ENCODE assay signal across 8 cellular contexts in the genomic region with DNA sequence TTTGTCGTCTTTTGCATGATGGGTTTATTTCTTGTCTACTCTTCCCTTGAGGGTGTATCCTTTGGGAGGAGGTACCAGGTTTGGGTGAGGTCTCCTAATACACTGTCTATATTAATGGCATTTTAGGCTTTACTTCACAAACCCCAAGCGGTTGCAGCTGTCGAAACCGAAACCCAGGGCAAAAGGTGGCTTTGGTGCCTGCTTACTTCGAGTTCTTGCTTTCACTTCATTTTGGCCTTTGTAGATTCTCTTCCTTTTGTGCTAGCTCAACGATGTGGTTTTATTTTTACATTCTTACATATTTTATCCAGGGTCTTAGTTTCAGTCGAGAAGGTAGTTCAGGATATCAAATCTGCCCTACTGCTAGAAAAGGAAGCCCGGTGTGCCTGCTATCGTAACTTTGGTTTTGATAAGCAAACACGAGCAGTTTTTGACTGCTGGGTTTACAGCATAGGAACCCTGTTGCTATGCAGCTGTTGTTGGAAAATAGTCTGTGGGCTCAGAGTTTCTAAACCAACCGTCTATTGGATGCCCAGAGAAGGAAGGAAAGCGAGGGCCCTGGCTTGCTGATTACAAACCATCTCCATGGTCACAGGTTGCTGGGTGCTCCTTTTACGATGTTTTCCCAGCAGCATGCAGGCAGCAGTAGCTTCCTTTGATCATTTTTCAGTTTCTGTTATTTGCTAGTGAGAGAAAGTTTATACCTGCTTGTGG. TPM values are rescaled to one million over a fixed set of nuclear protein-coding genes. Genes with fewer than 3 reads are reported as not detected.
DNase-seq lines count a peak whose midpoint lies in the region; ATAC-seq and TF ChIP-seq lines count a peak whose summit lies in the region.

No MANE protein-coding gene starts in this region.

- H3K4me3 ChIP-seq in fibroblast of the aortic adventitia (ENCODE audit: low read depth, low read length), result no peak overlapping the region
- H3K4me3 ChIP-seq in gastrocnemius medialis, result peak overlapping the region; percentile 39 to 53 (median 42)

- no peaks in the 10 kb centered on the region for H3K9me3 ChIP-seq in gastrocnemius medialis

- peak overlapping the region in 3 of 4 donors; percentile 11 to 46 (median 38) for H3K27ac ChIP-seq in gastrocnemius medialis

- TF ChIP-seq POLR2A in gastrocnemius medialis (IDR thresholded peaks at IDR 0.05), result no peak

- H3K36me3 ChIP-seq in gastrocnemius medialis, result no peaks in the 10 kb centered on the region

- ATAC-seq in HG03064 (IDR thresholded peaks at IDR 0.05; ENCODE audit: low read depth, unreplicated experiment), result peak; percentile 68
- ATAC-seq in gastrocnemius medialis, result peak in 1 of 2 donors; percentile 39

- TF ChIP-seq CTCF in fibroblast of the aortic adventitia (IDR thresholded peaks at IDR 0.05; ENCODE audit: insufficient read depth, low read length), result no peak
- no peak for TF ChIP-seq CTCF in gastrocnemius medialis (IDR thresholded peaks at IDR 0.05 in 4 of 5, conservative IDR thresholded peaks at IDR 0.05 in 1 of 5)

- intact Hi-C loops in gastrocnemius medialis (cut with DNase I; ENCODE audit: low total_unique reads), result no loop called here

- in situ Hi-C loops in gastrocnemius medialis (cut with MboI; ENCODE audit: low sequenced_read_pairs in 4 of 4), result no loop called here

- H3K27me3 ChIP-seq in gastrocnemius medialis, result no peaks in the 10 kb centered on the region

- DNase-seq in NCI-H1436 (lab: John Stamatoyannopoulos, UW), result peak; percentile 25
- no peak for DNase-seq in NCI-H1436 treated with DMSO at 0.1 percent for 48 hours (lab: John Stamatoyannopoulos, UW)
- peak; percentile 35 for DNase-seq in NK-92 (lab: John Stamatoyannopoulos, UW; ENCODE audit: unreplicated experiment)
- DNase-seq in activated T-cell treated with anti-CD3 and anti-CD28 coated beads for 4 hours, result peak; percentile 38
- DNase-seq in fibroblast of the aortic adventitia (ENCODE audit: low read depth), result peak; percentile 21
- DNase-seq in gastrocnemius medialis, result no peak
- DNase-seq in NCI-H1048 (lab: John Stamatoyannopoulos, UW), result no peak

- H3K4me1 ChIP-seq in gastrocnemius medialis, result peaks cover 0 to 4% of the 10 kb centered on the region in 2 donors

RNA-seq across cellular contexts. Expression of a gene that starts 9.8 kb away (rescaled TPM):
- total RNA-seq in fibroblast of the aortic adventitia (ENCODE audit: low replicate concordance), result 0.18 and 2.5 TPM in 2 replicates
- 1 to 10 TPM in 2 of 4 donors, under 1 TPM in 1, not detected in 1; 0.70 to 2.6 (median 2.0) TPM for total RNA-seq in gastrocnemius medialis

Comparison
In these comparisons a context has a peak if more than half of its experiments do, and no peak if none do; other contexts are left out.
1. DNase-seq: peak in NCI-H1436 (single experiment), NK-92 (single experiment), activated T-cell treated with anti-CD3 and anti-CD28 coated beads for 4 hours (single experiment) and fibroblast of the aortic adventitia (single experiment); none in NCI-H1436 treated with DMSO at 0.1 percent for 48 hours (single experiment), gastrocnemius medialis (0 of 2) and NCI-H1048 (single experiment).